Comparison of ENCODE assay signal across 8 cellular contexts in the genomic region with DNA sequence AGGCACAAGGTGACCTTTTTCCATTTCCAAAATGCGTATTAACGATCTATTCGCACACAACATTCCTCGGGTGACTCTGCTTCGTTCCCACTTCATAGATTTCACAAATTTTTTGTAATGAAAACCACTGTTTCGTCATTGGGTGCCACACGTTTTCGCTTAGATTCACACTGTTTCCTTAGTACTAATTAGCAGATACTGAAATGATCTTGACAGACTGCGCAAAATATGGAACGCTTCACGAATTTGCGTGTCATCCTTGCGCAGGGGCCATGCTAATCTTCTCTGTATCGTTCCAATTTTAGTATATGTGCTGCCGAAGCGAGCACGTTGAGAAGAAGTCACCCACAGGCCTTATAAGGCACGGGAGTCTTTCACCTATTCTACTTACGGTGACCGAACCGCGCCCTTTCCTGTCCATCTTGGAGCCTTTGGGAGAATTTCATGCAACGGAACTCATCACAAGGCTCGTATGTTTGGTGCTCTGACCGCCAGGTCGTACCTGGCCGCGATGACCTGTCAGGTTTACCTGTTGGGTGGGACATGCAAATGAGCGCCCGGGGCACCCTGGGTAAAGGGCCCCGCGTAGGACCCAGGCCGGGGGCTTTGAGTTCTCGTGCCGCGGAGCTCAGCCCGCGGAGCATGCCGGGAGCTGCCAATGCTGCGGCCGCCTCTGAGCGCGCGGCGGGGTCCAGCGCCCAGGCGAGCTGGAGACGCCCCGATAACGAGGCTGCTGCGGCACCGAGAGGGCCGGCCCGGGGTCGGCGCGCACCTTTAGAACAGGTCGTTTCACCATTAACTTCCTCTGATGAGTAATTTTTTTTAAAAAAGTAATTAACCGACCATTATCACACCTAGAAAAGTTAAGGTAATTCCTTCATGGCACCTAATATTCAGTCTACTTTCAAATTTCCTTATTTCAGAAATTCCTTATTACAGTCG. TPM values are rescaled to one million over a fixed set of nuclear protein-coding genes. Genes with fewer than 3 reads are reported as not detected.
DNase-seq lines count a peak whose midpoint lies in the region; ATAC-seq and TF ChIP-seq lines count a peak whose summit lies in the region.

TSS of gene RNU6-8 (minus strand) at position 329 of the 942 bp plus-strand sequence.

- H3K36me3 ChIP-seq in HUES48 (ENCODE audit: control insufficient read depth, insufficient read depth, low read length): no peaks in the 10 kb centered on the region
- H3K36me3 ChIP-seq in OCI-LY3 (replicated peaks; ENCODE audit: low read depth, low read length): no peaks in the 10 kb centered on the region
- H3K36me3 ChIP-seq in mucosa of rectum (ENCODE audit: control insufficient read depth in 2 of 2, insufficient read depth in 2 of 2, low read length in 2 of 2): no peaks in the 10 kb centered on the region

- H3K4me3 Mint-ChIP-seq in Calu3 (ENCODE audit: low read depth, unreplicated experiment): peak within 1 kb of the TSS; percentile 94

- no peaks in the 10 kb centered on the region for H3K9me3 Mint-ChIP-seq in Calu3 (ENCODE audit: low read depth, unreplicated experiment)

- no peak for TF ChIP-seq CTCF in Calu3 (IDR thresholded peaks at IDR 0.05; ENCODE audit: unreplicated experiment)
- no peak for TF ChIP-seq CTCF in OCI-LY3 (IDR thresholded peaks at IDR 0.05; ENCODE audit: low read depth, low read length)

- H3K4me3 ChIP-seq in HUES48 (ENCODE audit: low read depth, low read length): peak within 1 kb of the TSS; percentile 96
- H3K4me3 ChIP-seq in OCI-LY3 (ENCODE audit: low read length): peak within 1 kb of the TSS; percentile 97
- peak within 1 kb of the TSS; percentile 73 to 92 for H3K4me3 ChIP-seq in mucosa of rectum (ENCODE audit: low read length in 2 of 2)

- TSS peak; percentile 100 for BruUV-seq in Calu3 (replicated peaks; lab: Mats Ljungman, UMichigan)

- no peaks in the 10 kb centered on the region for H3K79me2 ChIP-seq in OCI-LY3 (ENCODE audit: low read length)

- H3K27ac ChIP-seq in HUES48 (ENCODE audit: low read depth, low read length) (peak within 1 kb of the TSS; percentile 85), OCI-LY3 (ENCODE audit: low read length) (peak within 1 kb of the TSS; percentile 65), mucosa of rectum (ENCODE audit: low read depth in 2 of 2, low read length in 2 of 2) (peak within 1 kb of the TSS; percentile 77 to 83)

- H3K9me3 ChIP-seq in HUES48 (ENCODE audit: control insufficient read depth, insufficient read depth, low read length) (no peaks in the 10 kb centered on the region), OCI-LY3 (ENCODE audit: insufficient read depth, low read length) (no peaks in the 10 kb centered on the region), mucosa of rectum (ENCODE audit: control insufficient read depth in 2 of 2, low read length in 2 of 2) (no peaks in the 10 kb centered on the region)

- H3K27me3 Mint-ChIP-seq in Calu3 (ENCODE audit: unreplicated experiment): no peaks in the 10 kb centered on the region

- TF ChIP-seq POLR2A in erythroblast (IDR thresholded peaks at IDR 0.05; ENCODE audit: low read length): no peak

- H3K4me1 ChIP-seq in HUES48 (ENCODE audit: control insufficient read depth, insufficient read depth, low read length) (no peaks in the 10 kb centered on the region), OCI-LY3 (ENCODE audit: low read length) (peaks cover 40% of the 10 kb centered on the region), mucosa of rectum (ENCODE audit: control insufficient read depth in 2 of 2, insufficient read depth in 2 of 2, low read length in 2 of 2) (peaks cover 8 to 13% of the 10 kb centered on the region in 2 donors)

- peak; percentile 43 for ATAC-seq in GM21447 (IDR thresholded peaks at IDR 0.05; ENCODE audit: unreplicated experiment)

- peaks cover 35% of the 10 kb centered on the region for H3K36me3 Mint-ChIP-seq in Calu3 (ENCODE audit: insufficient read depth, unreplicated experiment)

- H3K27me3 ChIP-seq in HUES48 (ENCODE audit: control insufficient read depth, insufficient read depth, low read length): 0 out of 2 replicates have a peak, but pooled peaks cover 8% of the 10 kb centered on the region
- H3K27me3 ChIP-seq in OCI-LY3 (ENCODE audit: low read depth, low read length): peaks cover 25% of the 10 kb centered on the region
- H3K27me3 ChIP-seq in mucosa of rectum (ENCODE audit: control insufficient read depth in 2 of 2, insufficient read depth in 2 of 2, low read length in 2 of 2): no peaks in the 10 kb centered on the region

- H3K9ac ChIP-seq in HUES48 (ENCODE audit: low read depth, low read length) (peak within 1 kb of the TSS; percentile 95), OCI-LY3 (ENCODE audit: low read length) (peak within 1 kb of the TSS; percentile 80), mucosa of rectum (ENCODE audit: low read depth in 1 of 2, low read length in 2 of 2) (peak within 1 kb of the TSS; percentile 73 to 85)

- intact Hi-C loops in Calu3 (cut with micrococcal nuclease; ENCODE audit: unreplicated experiment): loop anchor here (2.0 kb wide), 1 partner anchor 130 kb away; no protein-coding TSS in a partner anchor

- peaks cover 8% of the 10 kb centered on the region; the same call in 1 of the 2 replicates for H4K20me1 ChIP-seq in OCI-LY3 (ENCODE audit: insufficient read depth, low read length)

- CTCF ChIA-PET in Calu3 (lab: Charles Lee): no interaction called here

- peak within 1 kb of the TSS; percentile 98 for H3K4me2 ChIP-seq in OCI-LY3 (ENCODE audit: low read length)

- H3K4me1 Mint-ChIP-seq in Calu3 (ENCODE audit: low read depth, unreplicated experiment): peaks cover 12% of the 10 kb centered on the region

- DNase-seq in Calu3 (peak; percentile 90), activated T-cell treated with anti-CD3 and anti-CD28 coated beads for 48 hours (ENCODE audit: low read depth) (peak; percentile 79), erythroblast (lab: John Stamatoyannopoulos, UW) (peak; percentile 90 to 93)
- DNase-seq in stimulated activated CD8-positive, alpha-beta memory T cell treated with anti-CD3 and anti-CD28 coated beads, Interleukin-4, amount 100 ng/mL, for 4 hours (ENCODE audit: low read depth in 2 of 2, low spot score in 1 of 2): peak; percentile 68 to 69

- peak within 1 kb of the TSS; percentile 99 for H3K27ac Mint-ChIP-seq in Calu3 (ENCODE audit: unreplicated experiment)

- H2AFZ ChIP-seq in OCI-LY3 (ENCODE audit: low read depth, low read length): peak within 1 kb of the TSS; percentile 96

RNA-seq across cellular contexts. Expression of gene RNU6-8, which starts in this region (rescaled TPM):
- not detected in 2 replicates for total RNA-seq in Calu3 (2022)

Comparison
In these comparisons a context has a peak if more than half of its experiments do, and no peak if none do; other contexts are left out.
1. Peak in every context shown above with its lines: DNase-seq, ATAC-seq, H3K4me3 ChIP-seq and H3K27ac ChIP-seq.
2. Peak in DNase-seq in Calu3; RNA of the gene not detected or under 1 TPM.